Comparison of ENCODE assay signal across 1 cellular context in the genomic region with DNA sequence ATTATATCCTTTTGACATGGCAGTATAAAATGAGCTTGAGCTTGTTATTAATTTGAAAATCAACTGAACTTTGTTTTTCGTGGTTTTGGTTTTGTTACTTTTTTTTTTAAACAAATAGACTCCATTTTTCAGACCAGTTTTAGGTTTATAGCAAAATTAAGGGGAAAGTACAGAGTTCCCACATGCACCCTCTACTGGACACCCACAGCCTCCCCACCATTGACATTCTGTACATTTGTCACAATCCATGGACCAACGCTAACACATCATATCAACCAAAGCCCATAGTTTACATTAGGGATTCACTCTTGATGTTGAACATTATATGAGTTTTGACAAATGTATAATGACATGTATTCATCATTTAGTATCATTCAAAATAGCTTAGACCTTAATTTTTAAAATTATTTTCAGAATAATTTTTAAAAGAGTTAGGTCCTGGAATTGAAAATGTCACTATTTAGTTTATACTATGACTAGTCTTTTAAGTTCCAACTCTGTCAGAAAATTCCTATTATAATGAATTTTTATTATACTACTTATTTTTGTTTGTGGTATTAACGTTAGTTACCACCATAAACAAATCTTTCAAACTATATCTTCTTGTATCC.
TF ChIP-seq lines count a peak whose summit lies in the region.

No MANE protein-coding gene starts in this region.

TF ChIP-seq in HepG2, 621 proteins besides CTCF, POLR2A, EP300 and RAD21:
- TF ChIP-seq, protein P1, sequence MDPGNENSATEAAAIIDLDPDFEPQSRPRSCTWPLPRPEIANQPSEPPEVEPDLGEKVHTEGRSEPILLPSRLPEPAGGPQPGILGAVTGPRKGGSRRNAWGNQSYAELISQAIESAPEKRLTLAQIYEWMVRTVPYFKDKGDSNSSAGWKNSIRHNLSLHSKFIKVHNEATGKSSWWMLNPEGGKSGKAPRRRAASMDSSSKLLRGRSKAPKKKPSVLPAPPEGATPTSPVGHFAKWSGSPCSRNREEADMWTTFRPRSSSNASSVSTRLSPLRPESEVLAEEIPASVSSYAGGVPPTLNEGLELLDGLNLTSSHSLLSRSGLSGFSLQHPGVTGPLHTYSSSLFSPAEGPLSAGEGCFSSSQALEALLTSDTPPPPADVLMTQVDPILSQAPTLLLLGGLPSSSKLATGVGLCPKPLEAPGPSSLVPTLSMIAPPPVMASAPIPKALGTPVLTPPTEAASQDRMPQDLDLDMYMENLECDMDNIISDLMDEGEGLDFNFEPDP (CRISPR knock-in tag; conservative IDR thresholded peaks at IDR 0.05), result no peak
- TF ChIP-seq SMC3 (IDR thresholded peaks at IDR 0.05; ENCODE audit: low read length) (peak; percentile 48; the same call in 1 of the 2 replicates), STAG1 (CRISPR knock-in tag; IDR thresholded peaks at IDR 0.05) (peak; percentile 47)
